In the genomic region with DNA sequence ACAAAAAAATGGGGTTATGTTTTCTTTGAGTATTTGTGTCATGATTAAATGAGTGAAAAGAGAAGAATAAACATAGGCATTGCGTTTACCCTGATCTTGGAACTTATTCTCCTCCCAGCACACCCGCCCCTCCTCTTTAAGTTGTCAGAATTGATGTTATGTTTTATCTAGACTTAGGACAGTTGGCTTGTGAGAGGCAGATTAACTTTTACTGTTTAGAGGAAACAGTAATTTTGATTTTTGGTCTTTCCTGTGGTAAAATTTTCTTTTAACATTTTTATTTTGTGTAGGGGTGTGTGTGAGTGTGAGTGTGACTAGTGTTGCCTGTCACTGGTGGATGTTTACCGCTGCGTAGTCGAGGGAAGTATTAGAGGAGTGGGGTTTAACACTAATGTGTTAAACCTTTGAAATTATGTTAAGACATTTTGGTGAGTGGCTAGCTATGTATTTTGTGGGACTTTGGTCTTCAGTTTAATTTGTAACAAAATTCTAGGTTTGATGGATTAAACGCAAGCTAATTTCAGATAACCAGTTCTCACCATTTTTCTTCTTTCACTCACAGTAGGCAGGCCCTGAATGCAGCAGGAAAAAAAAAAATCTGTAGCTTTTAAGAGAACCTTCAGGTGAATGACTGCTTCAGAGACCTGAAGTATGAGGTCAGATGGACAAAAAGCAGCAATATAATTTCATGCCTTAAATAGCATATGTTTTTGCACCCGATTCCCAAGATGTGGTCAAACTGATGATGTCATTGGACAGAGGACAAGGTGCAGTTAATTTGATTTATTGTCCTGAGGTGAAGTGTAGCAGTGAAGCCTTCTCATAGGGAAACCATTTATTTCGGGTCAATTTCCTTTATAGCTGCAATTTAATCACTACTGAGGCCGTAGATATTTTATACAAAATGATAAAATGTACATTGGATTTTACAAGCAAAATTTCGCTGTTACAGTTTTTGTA, we compare ENCODE assay signal across 8 cellular contexts. TPM values are rescaled to one million over a fixed set of nuclear protein-coding genes. Genes with fewer than 3 reads are reported as not detected.
DNase-seq lines count a peak whose midpoint lies in the region; ATAC-seq and TF ChIP-seq lines count a peak whose summit lies in the region.

No MANE protein-coding gene starts in this region.

- H3K27ac ChIP-seq in gastroesophageal sphincter (peak overlapping the region; percentile 90 to 96 (median 94)), subcutaneous abdominal adipose tissue (ENCODE audit: low read depth, low read length) (peak overlapping the region; percentile 96)

- H3K27me3 Mint-ChIP-seq in activated T-cell treated with anti-CD3 and anti-CD28 coated beads, Interleukin-2, amount 50 U/mL, for 24 hours: no peaks in the 10 kb centered on the region

- H3K36me3 Mint-ChIP-seq in activated T-cell treated with anti-CD3 and anti-CD28 coated beads, Interleukin-2, amount 50 U/mL, for 24 hours (ENCODE audit: low read depth): peaks cover 15% of the 10 kb centered on the region

- TF ChIP-seq CTCF in gastroesophageal sphincter (IDR thresholded peaks at IDR 0.05) (no peak), omental fat pad (IDR thresholded peaks at IDR 0.05) (no peak)

- no peaks in the 10 kb centered on the region for H3K9me3 Mint-ChIP-seq in activated T-cell treated with anti-CD3 and anti-CD28 coated beads, Interleukin-2, amount 50 U/mL, for 24 hours

- H3K27me3 ChIP-seq in gastroesophageal sphincter: no peaks in the 10 kb centered on the region
- no peaks in the 10 kb centered on the region for H3K27me3 ChIP-seq in subcutaneous abdominal adipose tissue (ENCODE audit: control insufficient read depth in 5 of 5, insufficient read depth in 4 of 5, low read length in 5 of 5)

- ATAC-seq in gastroesophageal sphincter (no peak), omental fat pad (ENCODE audit: low FRiP score) (no peak), GM19452 (IDR thresholded peaks at IDR 0.05; ENCODE audit: unreplicated experiment) (no peak)

- no peak for DNase-seq in activated T-cell treated with anti-CD3 and anti-CD28 coated beads, Interleukin-2, amount 50 U/mL, for 24 hours
- no peak for DNase-seq in activated T-cell treated with anti-CD3 and anti-CD28 coated beads, Interleukin-2, amount 50 U/mL, for 48 hours
- DNase-seq in SW480 (ENCODE audit: low spot score): peak; percentile 22
- DNase-seq in omental fat pad (ENCODE audit: low spot score): no peak
- DNase-seq in iPS-NIHi11 (ENCODE audit: low spot score): no peak

- no peaks in the 10 kb centered on the region for H3K36me3 ChIP-seq in gastroesophageal sphincter
- H3K36me3 ChIP-seq in subcutaneous abdominal adipose tissue (ENCODE audit: control insufficient read depth in 5 of 5, insufficient read depth in 5 of 5, low read length in 5 of 5): no peaks in the 10 kb centered on the region

- 61 to 69% methylated on average over 10 of the region's 10 CpGs for WGBS in gastroesophageal sphincter (ENCODE audit: low coverage in 1 of 2), 2 donors

- H3K4me3 Mint-ChIP-seq in activated T-cell treated with anti-CD3 and anti-CD28 coated beads, Interleukin-2, amount 50 U/mL, for 24 hours: peak overlapping the region; percentile 85

- no peak for TF ChIP-seq POLR2A in gastroesophageal sphincter (IDR thresholded peaks at IDR 0.05)

- H3K4me1 ChIP-seq in gastroesophageal sphincter (peaks cover 5 to 73% (median 13%) of the 10 kb centered on the region in 3 donors), subcutaneous abdominal adipose tissue (ENCODE audit: control insufficient read depth in 5 of 5, insufficient read depth in 5 of 5, low read length in 5 of 5) (peaks cover 0 to 28% (median 23%) of the 10 kb centered on the region in 5 donors)

- peaks cover 65% of the 10 kb centered on the region for H3K4me1 Mint-ChIP-seq in activated T-cell treated with anti-CD3 and anti-CD28 coated beads, Interleukin-2, amount 50 U/mL, for 24 hours (ENCODE audit: low read depth)

- H3K9me3 ChIP-seq in gastroesophageal sphincter (no peaks in the 10 kb centered on the region), subcutaneous abdominal adipose tissue (ENCODE audit: control insufficient read depth in 5 of 5, low read length in 5 of 5) (no peaks in the 10 kb centered on the region)

- H3K4me3 ChIP-seq in gastroesophageal sphincter: no peak overlapping the region
- H3K4me3 ChIP-seq in subcutaneous abdominal adipose tissue (ENCODE audit: low read depth in 1 of 5, low read length in 5 of 5): no peak overlapping the region

- no peak for TF ChIP-seq EP300 in gastroesophageal sphincter (IDR thresholded peaks at IDR 0.05)

- peak overlapping the region; percentile 97 for H3K27ac Mint-ChIP-seq in activated T-cell treated with anti-CD3 and anti-CD28 coated beads, Interleukin-2, amount 50 U/mL, for 24 hours

- H3K9ac ChIP-seq in subcutaneous abdominal adipose tissue (ENCODE audit: low read length in 5 of 5): peak overlapping the region; percentile 6 to 95 (median 84)

RNA-seq across cellular contexts. Expression of gene POU2F1, which starts 2.7 kb away (rescaled TPM):
- 10 to 100 TPM in 2 of 4 donors, 1 to 10 TPM in 2; 8.0 to 15.7 (median 10.2) TPM for total RNA-seq in gastroesophageal sphincter
- total RNA-seq in omental fat pad: 10 to 100 TPM; 10.3 to 18.9 (median 13.5) TPM
